1 cellular context compared by ENCODE assay signal in the genomic region with DNA sequence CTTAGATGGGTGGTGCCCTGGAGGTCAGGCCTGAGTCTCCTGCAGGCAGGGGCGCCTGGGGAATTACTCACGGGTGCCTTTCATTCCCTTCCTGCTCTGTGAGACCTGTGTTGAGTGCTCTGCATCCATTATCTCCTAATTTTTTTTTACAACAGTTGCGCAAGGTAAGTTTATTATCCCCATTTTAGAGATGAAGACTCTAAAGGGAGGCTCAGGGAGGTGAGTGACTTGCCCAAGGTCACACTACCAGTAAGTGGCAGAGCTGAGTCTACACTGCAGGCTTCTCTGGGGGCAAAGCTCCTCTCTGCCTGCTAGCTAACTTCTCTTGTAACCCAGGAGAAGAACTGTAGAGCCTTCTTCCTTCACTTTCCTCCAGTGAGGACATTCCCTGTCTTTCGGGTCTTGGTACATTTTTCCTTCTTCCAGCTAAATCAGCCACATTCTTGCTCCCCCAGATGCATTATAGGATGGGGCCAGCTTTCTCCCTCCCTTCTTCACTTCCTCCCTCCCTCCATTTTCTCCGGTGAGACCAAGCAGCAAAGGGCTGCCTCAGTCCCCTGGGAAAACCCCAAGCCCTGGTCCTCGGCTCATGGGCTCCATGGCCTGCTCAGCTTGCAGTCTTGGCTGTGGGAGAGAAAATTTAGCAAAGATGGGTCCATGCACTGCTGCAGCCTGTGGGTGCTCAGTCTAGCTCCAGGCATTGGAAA.
A peak's percentile ranks its signal among the peaks of the same experiment; 100 is the strongest.
TF ChIP-seq lines count a peak whose summit lies in the region.

No MANE protein-coding gene starts in this region.

TF ChIP-seq in A549, 52 proteins besides CTCF, POLR2A, EP300 and RAD21:
- TF ChIP-seq, protein P1, sequence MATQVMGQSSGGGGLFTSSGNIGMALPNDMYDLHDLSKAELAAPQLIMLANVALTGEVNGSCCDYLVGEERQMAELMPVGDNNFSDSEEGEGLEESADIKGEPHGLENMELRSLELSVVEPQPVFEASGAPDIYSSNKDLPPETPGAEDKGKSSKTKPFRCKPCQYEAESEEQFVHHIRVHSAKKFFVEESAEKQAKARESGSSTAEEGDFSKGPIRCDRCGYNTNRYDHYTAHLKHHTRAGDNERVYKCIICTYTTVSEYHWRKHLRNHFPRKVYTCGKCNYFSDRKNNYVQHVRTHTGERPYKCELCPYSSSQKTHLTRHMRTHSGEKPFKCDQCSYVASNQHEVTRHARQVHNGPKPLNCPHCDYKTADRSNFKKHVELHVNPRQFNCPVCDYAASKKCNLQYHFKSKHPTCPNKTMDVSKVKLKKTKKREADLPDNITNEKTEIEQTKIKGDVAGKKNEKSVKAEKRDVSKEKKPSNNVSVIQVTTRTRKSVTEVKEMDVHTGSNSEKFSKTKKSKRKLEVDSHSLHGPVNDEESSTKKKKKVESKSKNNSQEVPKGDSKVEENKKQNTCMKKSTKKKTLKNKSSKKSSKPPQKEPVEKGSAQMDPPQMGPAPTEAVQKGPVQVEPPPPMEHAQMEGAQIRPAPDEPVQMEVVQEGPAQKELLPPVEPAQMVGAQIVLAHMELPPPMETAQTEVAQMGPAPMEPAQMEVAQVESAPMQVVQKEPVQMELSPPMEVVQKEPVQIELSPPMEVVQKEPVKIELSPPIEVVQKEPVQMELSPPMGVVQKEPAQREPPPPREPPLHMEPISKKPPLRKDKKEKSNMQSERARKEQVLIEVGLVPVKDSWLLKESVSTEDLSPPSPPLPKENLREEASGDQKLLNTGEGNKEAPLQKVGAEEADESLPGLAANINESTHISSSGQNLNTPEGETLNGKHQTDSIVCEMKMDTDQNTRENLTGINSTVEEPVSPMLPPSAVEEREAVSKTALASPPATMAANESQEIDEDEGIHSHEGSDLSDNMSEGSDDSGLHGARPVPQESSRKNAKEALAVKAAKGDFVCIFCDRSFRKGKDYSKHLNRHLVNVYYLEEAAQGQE (IDR thresholded peaks at IDR 0.05) = peak; percentile 64
- TF ChIP-seq NFE2L2 (conservative IDR thresholded peaks at IDR 0.05; ENCODE audit: low read length) (no peak), HOXB13 (CRISPR knock-in tag; IDR thresholded peaks at IDR 0.05; ENCODE audit: low read depth) (0 out of 2 replicates have a peak, but pooled peaks have one; percentile 14), CEBPB (IDR thresholded peaks at IDR 0.05) (peak; percentile 69 to 86; a peak in 3 of 4 replicates), RFX5 (IDR thresholded peaks at IDR 0.05) (no peak)
